Comparison of ENCODE assay signal across 13 cellular contexts in the genomic region with DNA sequence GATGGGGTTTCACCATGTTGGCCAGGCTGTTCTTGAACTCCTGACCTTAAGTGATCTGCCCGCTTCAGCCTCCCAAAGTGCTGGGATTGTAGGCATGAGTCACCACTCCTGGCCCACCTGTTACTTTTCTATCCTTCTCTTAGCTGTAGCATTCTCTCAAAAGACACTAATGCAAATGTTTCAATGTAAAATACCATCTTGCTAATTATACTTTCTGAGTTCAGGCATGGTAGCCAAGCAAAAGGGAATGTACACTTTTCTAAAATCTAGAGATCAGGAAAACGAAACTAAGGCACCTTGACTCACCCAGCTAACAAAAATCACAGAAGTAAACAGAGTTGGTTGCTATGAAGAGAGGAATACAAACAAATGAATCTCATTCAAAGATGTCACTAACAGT.
DNase-seq lines count a peak whose midpoint lies in the region; ATAC-seq and TF ChIP-seq lines count a peak whose summit lies in the region.
"Had no signal": no experiment of that assay in that cellular context is flagged by ENCODE, and none has a peak within 500 bp of the region (broad histone marks: within the 10 kb centered on the region; RNA-seq: fewer than 3 reads in every experiment).

No MANE protein-coding gene starts in this region.

- no peak overlapping the region for H3K9ac ChIP-seq in adipocyte (ENCODE audit: low read length)
- H3K9ac ChIP-seq: BLaER1 had no signal

- WGBS in transverse colon (ENCODE audit: low coverage in 1 of 2), 2 donors, result 0 to 43% methylated on average over 1 to 2 of the region's 2 CpGs

- in situ Hi-C loops in transverse colon (cut with MboI; ENCODE audit: low pct_ligation_motif_present in 1 of 4, low pct_unique_long_range_greater_than_20kb in 1 of 4, low sequenced_read_pairs in 3 of 4), result no loop called here

- H3K27ac ChIP-seq in transverse colon, result no peak overlapping the region
- H3K27ac ChIP-seq: BLaER1 had no signal

- no peak for TF ChIP-seq POLR2A in transverse colon (IDR thresholded peaks at IDR 0.05)

- H3K27me3 ChIP-seq in adipocyte (replicated peaks; ENCODE audit: control insufficient read depth, insufficient read depth, low read length) (no peaks in the 10 kb centered on the region), transverse colon (no peaks in the 10 kb centered on the region)
- H3K27me3 ChIP-seq: BLaER1 had no signal

- H3K36me3 ChIP-seq in adipocyte (ENCODE audit: control insufficient read depth, insufficient read depth, low read length, severe bottlenecking) (no peaks in the 10 kb centered on the region), transverse colon (no peaks in the 10 kb centered on the region)
- H3K36me3 ChIP-seq: BLaER1 had no signal

- H3K4me3 ChIP-seq in adipocyte (ENCODE audit: low read length), result no peak overlapping the region
- no peak overlapping the region for H3K4me3 ChIP-seq in transverse colon
- H3K4me3 ChIP-seq: BLaER1 had no signal

- peaks cover 4% of the 10 kb centered on the region for H3K9me3 ChIP-seq in adipocyte (ENCODE audit: control insufficient read depth, low read length)
- no peaks in the 10 kb centered on the region for H3K9me3 ChIP-seq in transverse colon

- DNase-seq in DMS53 (lab: John Stamatoyannopoulos, UW) (peak; percentile 74), adipocyte (ENCODE audit: low read depth) (peak; percentile 23), kidney tubule cell (ENCODE audit: low spot score) (peak; percentile 60), T-helper 2 cell (no peak), anterior cingulate cortex (lab: John Stamatoyannopoulos, UW) (no peak), transverse colon (no peak)
- DNase-seq in stimulated activated CD4-positive, alpha-beta T cell treated with anti-CD3 and anti-CD28 coated beads, Interleukin-4, amount 100 ng/mL, for 4 hours, result no peak
- DNase-seq: activated B cell treated with CpG ODN at 0.5 μM for 24 hours; activated CD8-positive, alpha-beta memory T cell treated with anti-CD3 and anti-CD28 coated beads, Interleukin-2, amount 50 U/mL, for 48 hours; cortex of kidney; NCI-H2081 treated with DMSO at 0.1 percent for 48 hours had no signal

- TF ChIP-seq EP300 in transverse colon (IDR thresholded peaks at IDR 0.05; ENCODE audit: low read depth), result no peak

- no peaks in the 10 kb centered on the region for H3K4me1 ChIP-seq in adipocyte (ENCODE audit: control insufficient read depth, insufficient read depth, low read length)
- peaks cover 0 to 13% (median 0%) of the 10 kb centered on the region in 4 donors for H3K4me1 ChIP-seq in transverse colon
- H3K4me1 ChIP-seq: BLaER1 had no signal

- no peak for TF ChIP-seq CTCF in transverse colon (IDR thresholded peaks at IDR 0.05)

- ATAC-seq in HG02610 (IDR thresholded peaks at IDR 0.05; ENCODE audit: unreplicated experiment), result peak; percentile 48

- intact Hi-C loops in transverse colon (cut with DNase I; ENCODE audit: low total_unique reads), result no loop called here

Comparison
In these comparisons a context has a peak if more than half of its experiments do, and no peak if none do; other contexts are left out.
1. DNase-seq: peak in DMS53 (single experiment), adipocyte (single experiment) and kidney tubule cell (single experiment); none in stimulated activated CD4-positive, alpha-beta T cell treated with anti-CD3 and anti-CD28 coated beads, Interleukin-4, amount 100 ng/mL, for 4 hours (0 of 2), T-helper 2 cell (0 of 5), anterior cingulate cortex (0 of 58) and transverse colon (single experiment).